In genomic region chr22:21102659-21103267, GRCh38 we compare ENCODE assay signal across 8 cellular contexts. TPM values are rescaled to one million over a fixed set of nuclear protein-coding genes. Genes with fewer than 3 reads are reported as not detected.
DNase-seq lines count a peak whose midpoint lies in the region; ATAC-seq, FAIRE-seq and TF ChIP-seq lines count a peak whose summit lies in the region.
"Had no signal": no experiment of that assay in that cellular context is flagged by ENCODE, and none has a peak within 500 bp of the region (broad histone marks: within the 10 kb centered on the region; RNA-seq: fewer than 3 reads in every experiment).

No MANE protein-coding gene starts in this region.

- H3K4me3 ChIP-seq in GM12875 (ENCODE audit: low read depth, low read length) (no peak overlapping the region), ascending aorta (no peak overlapping the region), small intestine (ENCODE audit: low read depth in 1 of 2, low read length in 2 of 2) (no peak overlapping the region)
- H3K4me3 ChIP-seq: skin epidermis had no signal

- TF ChIP-seq CTCF in GM12875 (IDR thresholded peaks at IDR 0.05; ENCODE audit: borderline replicate concordance, insufficient read depth, low read depth, low read length) (peak; percentile 89), ascending aorta (IDR thresholded peaks at IDR 0.05) (peak; percentile 46 to 70 (median 59))

- WGBS in small intestine, 3 donors, result 1 to 3% (median 2%) methylated on average over 17 of the region's 17 CpGs

- DNase-seq in NCI-H1092 treated with DMSO at 0.1 percent for 48 hours (lab: John Stamatoyannopoulos, UW) (peak; percentile 64), T-helper 22 cell (ENCODE audit: low read depth) (peak; percentile 21), ascending aorta (ENCODE audit: low spot score in 2 of 2) (peak in 1 of 2 donors; percentile 65), hypothalamus (lab: John Stamatoyannopoulos, UW) (peak in 48 of 51 donors; percentile 4 to 80 (median 45)), small intestine (peak; percentile 73)

- H3K9me3 ChIP-seq in ascending aorta, result no peaks in the 10 kb centered on the region
- no peaks in the 10 kb centered on the region for H3K9me3 ChIP-seq in small intestine (ENCODE audit: control insufficient read depth, low read depth)

- intact Hi-C loops in ascending aorta (cut with DNase I), result loop anchor here (10.0 kb wide), 1 partner anchor 542 kb away; the partner anchor contains the start of gene SDF2L1

- no peaks in the 10 kb centered on the region for H3K4me1 ChIP-seq in ascending aorta
- no peaks in the 10 kb centered on the region for H3K4me1 ChIP-seq in small intestine (ENCODE audit: control insufficient read depth in 2 of 2, insufficient read depth in 1 of 2, low read depth in 1 of 2, low read length in 1 of 2)

- no peak for ATAC-seq in GM19467 (IDR thresholded peaks at IDR 0.05; ENCODE audit: unreplicated experiment)

- H3K27me3 ChIP-seq in ascending aorta, result no peaks in the 10 kb centered on the region
- peaks cover 0 to 2% of the 10 kb centered on the region in 2 donors for H3K27me3 ChIP-seq in small intestine (ENCODE audit: control insufficient read depth in 2 of 2, insufficient read depth in 2 of 2, low read length in 2 of 2)

- H3K36me3 ChIP-seq in ascending aorta (no peaks in the 10 kb centered on the region), small intestine (ENCODE audit: control insufficient read depth in 2 of 2, insufficient read depth in 2 of 2, low read length in 2 of 2) (no peaks in the 10 kb centered on the region)

- no peak overlapping the region for H3K27ac ChIP-seq in ascending aorta
- H3K27ac ChIP-seq in small intestine (ENCODE audit: low read depth in 1 of 2, low read length in 1 of 2), result no peak overlapping the region
- H3K27ac ChIP-seq: skin epidermis had no signal

- no peak for FAIRE-seq in small intestine (lab: Jason Lieb, UNC)

RNA-seq across cellular contexts. Expression of gene LRRC74B, which starts 57.0 kb away (rescaled TPM):
- 2.6 TPM for total RNA-seq in ascending aorta
- under 1 TPM in 1 of 3 donors, not detected in 2; 0.16 TPM for polyA plus RNA-seq in small intestine
